19 cellular contexts compared by ENCODE assay signal in genomic region chr1:37958690-37959089, GRCh38. TPM values are rescaled to one million over a fixed set of nuclear protein-coding genes. Genes with fewer than 3 reads are reported as not detected.
A peak's percentile ranks its signal among the peaks of the same experiment; 100 is the strongest.
DNase-seq lines count a peak whose midpoint lies in the region; ATAC-seq and TF ChIP-seq lines count a peak whose summit lies in the region.
"Had no signal": no experiment of that assay in that cellular context is flagged by ENCODE, and none has a peak within 500 bp of the region (broad histone marks: within the 10 kb centered on the region; RNA-seq: fewer than 3 reads in every experiment).

No MANE protein-coding gene starts in this region.

- TF ChIP-seq CTCF in AG04449 (IDR thresholded peaks at IDR 0.05; ENCODE audit: insufficient read depth, low read length, missing control alignments): no peak
- no peak for TF ChIP-seq CTCF in astrocyte of the spinal cord (IDR thresholded peaks at IDR 0.05; ENCODE audit: low read depth, low read length)
- no peak for TF ChIP-seq CTCF in kidney epithelial cell (IDR thresholded peaks at IDR 0.05; ENCODE audit: insufficient read depth, low read length, poor library complexity, severe bottlenecking)
- no peak for TF ChIP-seq CTCF in GM10248 (IDR thresholded peaks at IDR 0.05; ENCODE audit: control extremely low read depth, extremely low read depth, low read depth, missing control alignments)
- TF ChIP-seq CTCF in lower leg skin (IDR thresholded peaks at IDR 0.05): no peak

- no peaks in the 10 kb centered on the region for H3K27me3 Mint-ChIP-seq in activated T-helper 17 cell treated with anti-CD3 and anti-CD28 coated beads, Interleukin-2, amount 50 U/mL, for 72 hours
- H3K27me3 Mint-ChIP-seq: activated B cell treated with CpG ODN at 0.5 μM for 24 hours; effector memory CD8-positive, alpha-beta T cell; memory B cell had no signal

- H3K36me3 ChIP-seq in kidney epithelial cell (ENCODE audit: control insufficient read depth, insufficient read depth, low read length): peaks cover 2% of the 10 kb centered on the region

- POLR2A ChIA-PET in AG04449 (lab: Yijun Ruan, JAX): interaction anchor here (0.7 kb wide), 1 partner anchor 20 kb away, joined by 3 read pairs; no protein-coding TSS in a partner anchor
- POLR2A ChIA-PET in GM10248 (lab: Yijun Ruan, JAX): interaction anchor here (0.7 kb wide), 1 partner anchor 352 kb away, joined by 3 read pairs; no protein-coding TSS in a partner anchor

- no peaks in the 10 kb centered on the region for H3K27me3 ChIP-seq in kidney epithelial cell (ENCODE audit: control insufficient read depth, insufficient read depth, low read length)
- H3K27me3 ChIP-seq: BLaER1, vagina had no signal

- DNase-seq in AG04449 (ENCODE audit: low read depth, low spot score): peak; percentile 90
- peak; percentile 91 for DNase-seq in HS-5 (ENCODE audit: low read depth)
- DNase-seq in astrocyte of the spinal cord (ENCODE audit: low read depth, low spot score): peak; percentile 81
- DNase-seq in kidney epithelial cell (ENCODE audit: low read depth): peak; percentile 85
- no peak for DNase-seq in NK-92 (lab: John Stamatoyannopoulos, UW; ENCODE audit: unreplicated experiment)
- no peak for DNase-seq in GM10248 (ENCODE audit: extremely low spot score)
- no peak for DNase-seq in lower leg skin (ENCODE audit: low spot score in 2 of 2)
- DNase-seq: activated B cell treated with CpG ODN at 0.5 μM for 24 hours; activated CD8-positive, alpha-beta memory T cell treated with anti-CD3 and anti-CD28 coated beads, Interleukin-2, amount 50 U/mL, for 4 hours; amygdala; effector memory CD8-positive, alpha-beta T cell; Kasumi-1; NCI-H2029; stimulated activated CD4-positive, alpha-beta T cell treated with anti-CD3 and anti-CD28 coated beads, Interleukin-1b, Interleukin-23, amount 100 ng/mL, for 48 hours had no signal

- H3K9me3 Mint-ChIP-seq in activated T-helper 17 cell treated with anti-CD3 and anti-CD28 coated beads, Interleukin-2, amount 50 U/mL, for 72 hours: no peaks in the 10 kb centered on the region
- H3K9me3 Mint-ChIP-seq: activated B cell treated with CpG ODN at 0.5 μM for 24 hours; effector memory CD8-positive, alpha-beta T cell; memory B cell had no signal

- H3K4me3 ChIP-seq in AG04449 (ENCODE audit: low read depth, low read length) (no peak overlapping the region), astrocyte of the spinal cord (ENCODE audit: low read depth, low read length) (no peak overlapping the region), kidney epithelial cell (ENCODE audit: low read depth, low read length) (no peak overlapping the region), lower leg skin (ENCODE audit: low read depth, poor library complexity, severe bottlenecking) (no peak overlapping the region)
- H3K4me3 ChIP-seq: BLaER1, SK-N-MC, vagina had no signal

- CTCF ChIA-PET in AG04449 (lab: Yijun Ruan, JAX): interaction anchor here (1.6 to 1.7 kb wide), 2 partner anchors 9 to 12 kb away, joined by 4 to 9 read pairs; partner anchors contain the start of gene INPP5B
- CTCF ChIA-PET in GM10248 (lab: Yijun Ruan, JAX): interaction anchor here (0.8 to 1.5 kb wide), 2 partner anchors 9 to 11 kb away, joined by 4 to 5 read pairs; partner anchors contain the start of gene INPP5B

- 90 to 93% methylated on average over 2 of the region's 2 CpGs for WGBS in lower leg skin, 2 donors

- H3K4me1 Mint-ChIP-seq in activated T-helper 17 cell treated with anti-CD3 and anti-CD28 coated beads, Interleukin-2, amount 50 U/mL, for 72 hours: no peaks in the 10 kb centered on the region
- H3K4me1 Mint-ChIP-seq: activated B cell treated with CpG ODN at 0.5 μM for 24 hours, memory B cell had no signal

- in situ Hi-C loops in astrocyte of the spinal cord (cut with HindIII; ENCODE audit: low sequenced_read_pairs): no loop called here

- ATAC-seq in activated T-helper 17 cell treated with anti-CD3 and anti-CD28 coated beads, Interleukin-2, amount 50 U/mL, for 72 hours (replicated peaks): no peak
- ATAC-seq: effector memory CD8-positive, alpha-beta T cell had no signal

- no peak for TF ChIP-seq POLR2A in lower leg skin (IDR thresholded peaks at IDR 0.05)

- peaks cover 77% of the 10 kb centered on the region for H3K36me3 Mint-ChIP-seq in activated T-helper 17 cell treated with anti-CD3 and anti-CD28 coated beads, Interleukin-2, amount 50 U/mL, for 72 hours (ENCODE audit: low read depth)

- intact Hi-C loops in lower leg skin (cut with DNase I; ENCODE audit: low total_unique reads): no loop called here

- no peak overlapping the region for H3K27ac Mint-ChIP-seq in activated T-helper 17 cell treated with anti-CD3 and anti-CD28 coated beads, Interleukin-2, amount 50 U/mL, for 72 hours
- H3K27ac Mint-ChIP-seq: activated B cell treated with CpG ODN at 0.5 μM for 24 hours; effector memory CD8-positive, alpha-beta T cell; memory B cell had no signal

- no peak overlapping the region for H3K4me3 Mint-ChIP-seq in activated T-helper 17 cell treated with anti-CD3 and anti-CD28 coated beads, Interleukin-2, amount 50 U/mL, for 72 hours
- H3K4me3 Mint-ChIP-seq: activated B cell treated with CpG ODN at 0.5 μM for 24 hours; effector memory CD8-positive, alpha-beta T cell; memory B cell had no signal

RNA-seq across cellular contexts. Expression of gene INPP5B, which starts 11.8 kb away (rescaled TPM):
- total RNA-seq in kidney epithelial cell (18.9 and 19.6 TPM in 2 replicates), lower leg skin (10 to 100 TPM; 12.9 to 23.3 (median 18.7) TPM)
- total RNA-seq in activated T-helper 17 cell treated with anti-CD3 and anti-CD28 coated beads, Interleukin-2, amount 50 U/mL, for 72 hours: 10 to 100 TPM; 21.6 to 26.9 TPM

RNA-seq across cellular contexts. Expression of gene SF3A3, which starts 31.1 kb away (rescaled TPM):
- total RNA-seq in kidney epithelial cell (50.7 and 79.6 TPM in 2 replicates), lower leg skin (10 to 100 TPM; 33.6 to 68.9 (median 36.9) TPM)
- 100 to 1,000 TPM in 1 of 2 donors, 10 to 100 TPM in 1; 77.5 to 129 TPM for total RNA-seq in activated T-helper 17 cell treated with anti-CD3 and anti-CD28 coated beads, Interleukin-2, amount 50 U/mL, for 72 hours

RNA-seq across cellular contexts. Expression of gene FHL3, which starts 46.6 kb away (rescaled TPM):
- total RNA-seq in kidney epithelial cell (40.8 and 48.0 TPM in 2 replicates), lower leg skin (10 to 100 TPM; 20.1 to 25.8 (median 21.9) TPM)
- total RNA-seq in activated T-helper 17 cell treated with anti-CD3 and anti-CD28 coated beads, Interleukin-2, amount 50 U/mL, for 72 hours: 10 to 100 TPM in 1 of 2 donors, 1 to 10 TPM in 1; 8.6 to 15.5 TPM

RNA-seq across cellular contexts. Expression of gene UTP11, which starts 53.8 kb away (rescaled TPM):
- 42.8 and 62.3 TPM in 2 replicates for total RNA-seq in kidney epithelial cell
- 10 to 100 TPM; 41.1 to 60.8 TPM for total RNA-seq in activated T-helper 17 cell treated with anti-CD3 and anti-CD28 coated beads, Interleukin-2, amount 50 U/mL, for 72 hours
- 10 to 100 TPM; 34.6 to 49.8 (median 37.9) TPM for total RNA-seq in lower leg skin

Comparison
In these comparisons a context has a peak if more than half of its experiments do, and no peak if none do; other contexts are left out.
1. DNase-seq: peak in AG04449 (single experiment), HS-5 (single experiment), astrocyte of the spinal cord (single experiment) and kidney epithelial cell (single experiment); none in NK-92 (single experiment), GM10248 (single experiment) and lower leg skin (0 of 2).